ENCODE assay signal across 18 cellular contexts in the genomic region with DNA sequence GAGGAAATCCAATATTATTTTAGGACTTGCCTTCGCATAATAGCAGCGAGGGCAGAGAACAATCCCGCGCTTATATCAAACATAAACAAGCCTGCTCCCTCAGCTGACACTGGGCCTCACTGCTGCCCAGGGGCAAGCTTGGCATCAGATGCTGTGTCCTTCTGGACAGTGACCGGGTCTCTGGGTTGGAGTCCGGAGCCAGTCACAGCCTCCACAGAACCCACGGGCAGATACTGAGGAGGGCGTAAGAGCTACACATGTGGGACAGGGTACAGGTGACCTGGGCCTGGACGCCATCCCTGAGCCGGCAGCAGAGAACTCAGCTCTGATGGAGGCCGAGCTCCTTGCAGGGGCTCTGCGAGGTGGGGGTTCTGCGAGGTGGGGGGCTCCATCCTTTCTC.
"Had no signal": no experiment of that assay in that cellular context is flagged by ENCODE, and none has a peak within 500 bp of the region (broad histone marks: within the 10 kb centered on the region; RNA-seq: fewer than 3 reads in every experiment).

No MANE protein-coding gene starts in this region.

- H3K36me3 ChIP-seq: adrenal gland, neutrophil, upper lobe of right lung had no signal

- H3K27me3 Mint-ChIP-seq: stimulated activated naive CD8-positive, alpha-beta T cell treated with anti-CD3 and anti-CD28 coated beads, Interleukin-15, amount 100 ng/mL, for 72 hours had no signal

- H3K4me1 ChIP-seq: adrenal gland, testis, upper lobe of right lung had no signal

- H3K4me1 Mint-ChIP-seq: activated CD4-positive, alpha-beta T cell treated with anti-CD3 and anti-CD28 coated beads for 36 hours; natural killer cell; stimulated activated naive CD8-positive, alpha-beta T cell treated with anti-CD3 and anti-CD28 coated beads, Interleukin-15, amount 100 ng/mL, for 72 hours; WTC11 had no signal

- H3K27ac Mint-ChIP-seq: activated CD4-positive, alpha-beta T cell treated with anti-CD3 and anti-CD28 coated beads for 36 hours; activated naive CD4-positive, alpha-beta T cell treated with anti-CD3 and anti-CD28 coated beads, Interleukin-2, amount 50 U/mL, for 72 hours; activated T-helper 1 cell treated with anti-CD3 and anti-CD28 coated beads, Interleukin-12 subunit alpha, Interleukin-12 subunit beta, Interleukin-2, Interleukin-4 antibody, amounts not matched to agents 30 ng/mL and 10 ng/mL and 1 ng/mL, durations not matched to agents 14 hours and 24 hours and 36 hours; effector memory CD8-positive, alpha-beta T cell; natural killer cell; stimulated activated naive CD8-positive, alpha-beta T cell treated with anti-CD3 and anti-CD28 coated beads, Interleukin-15, amount 100 ng/mL, for 72 hours; WTC11 had no signal

- DNase-seq: activated CD4-positive, alpha-beta T cell treated with anti-CD3 and anti-CD28 coated beads for 36 hours; activated CD4-positive, alpha-beta T cell treated with anti-CD3 and anti-CD28 coated beads, Interleukin-2, amount 50 U/mL, for 48 hours; activated gamma-delta T cell treated with Interleukin-2 at 50 U/mL for 16 hours; activated T-cell treated with anti-CD3 and anti-CD28 coated beads for 4 hours; dermis blood vessel endothelial cell; effector memory CD8-positive, alpha-beta T cell; natural killer cell; small intestine; stimulated activated CD4-positive, alpha-beta T cell treated with anti-CD3 and anti-CD28 coated beads, Interleukin-4, amount 100 ng/mL, for 1 hour; stimulated activated naive CD8-positive, alpha-beta T cell treated with anti-CD3 and anti-CD28 coated beads, Interleukin-15, amount 100 ng/mL, for 72 hours; testis; upper lobe of right lung had no signal

- ATAC-seq: activated CD4-positive, alpha-beta T cell treated with anti-CD3 and anti-CD28 coated beads for 36 hours; activated naive CD4-positive, alpha-beta T cell treated with anti-CD3 and anti-CD28 coated beads, Interleukin-2, amount 50 U/mL, for 72 hours; effector memory CD8-positive, alpha-beta T cell; natural killer cell; stimulated activated naive CD8-positive, alpha-beta T cell treated with anti-CD3 and anti-CD28 coated beads, Interleukin-15, amount 100 ng/mL, for 72 hours; WTC11 had no signal

- H3K4me3 Mint-ChIP-seq: activated CD4-positive, alpha-beta T cell treated with anti-CD3 and anti-CD28 coated beads for 36 hours; activated T-helper 1 cell treated with anti-CD3 and anti-CD28 coated beads, Interleukin-12 subunit alpha, Interleukin-12 subunit beta, Interleukin-2, Interleukin-4 antibody, amounts not matched to agents 30 ng/mL and 10 ng/mL and 1 ng/mL, durations not matched to agents 14 hours and 24 hours and 36 hours; effector memory CD8-positive, alpha-beta T cell; natural killer cell; stimulated activated naive CD8-positive, alpha-beta T cell treated with anti-CD3 and anti-CD28 coated beads, Interleukin-15, amount 100 ng/mL, for 72 hours; WTC11 had no signal

- H3K4me3 ChIP-seq: adrenal gland, SK-N-MC, testis, upper lobe of right lung had no signal

- H3K9me3 Mint-ChIP-seq: effector memory CD8-positive, alpha-beta T cell; natural killer cell had no signal

- H3K27me3 ChIP-seq: adrenal gland, testis, upper lobe of right lung had no signal

- H3K27ac ChIP-seq: adrenal gland, neutrophil, SK-N-MC, testis, upper lobe of right lung had no signal

- H3K9me3 ChIP-seq: adrenal gland, neutrophil, testis, upper lobe of right lung had no signal

- H3K36me3 Mint-ChIP-seq: natural killer cell, WTC11 had no signal
